Comparison of ENCODE assay signal across 8 cellular contexts in genomic region chr6:37962481-37963077, GRCh38.
DNase-seq lines count a peak whose midpoint lies in the region; ATAC-seq, FAIRE-seq and TF ChIP-seq lines count a peak whose summit lies in the region.
"Not testable (repeated sequence)": the region's sequence is repeated elsewhere in the genome, so short reads cannot be mapped to it uniquely, and the experiment has no call there.

No MANE protein-coding gene starts in this region.

- peaks cover 10% of the 10 kb centered on the region for H4K20me1 ChIP-seq in DND-41 (ENCODE audit: insufficient read depth, low read length)
- not testable (repeated sequence) for H4K20me1 ChIP-seq in K562 (replicated peaks; ENCODE audit: control insufficient read depth, insufficient read depth, low read length); HepG2 (ENCODE audit: insufficient read depth, low read length)

- not testable (repeated sequence) for H3K4me2 ChIP-seq in DND-41 (ENCODE audit: insufficient read depth, low read length); K562 (ENCODE audit: insufficient read depth, low read length); HepG2 (ENCODE audit: low read depth, low read length)

- not testable (repeated sequence) for H3K27ac Mint-ChIP-seq in activated CD4-positive, alpha-beta T cell treated with anti-CD3 and anti-CD28 coated beads for 36 hours
- peak overlapping the region in 1 of 2 donors; percentile 13 for H3K27ac Mint-ChIP-seq in stimulated activated naive CD8-positive, alpha-beta T cell treated with anti-CD3 and anti-CD28 coated beads, Interleukin-15, amount 100 ng/mL, for 72 hours

- in situ Hi-C loops in K562 (cut with MboI); HepG2 (cut with HindIII; ENCODE audit: extremely low pct_ligation_motif_present, low pct_unique_long_range_greater_than_20kb): not testable (repeated sequence)

- H3K27me3 Mint-ChIP-seq in activated CD4-positive, alpha-beta T cell treated with anti-CD3 and anti-CD28 coated beads for 36 hours; stimulated activated naive CD8-positive, alpha-beta T cell treated with anti-CD3 and anti-CD28 coated beads, Interleukin-15, amount 100 ng/mL, for 72 hours: not testable (repeated sequence)

- not testable (repeated sequence) for H3K36me3 ChIP-seq in DND-41 (ENCODE audit: insufficient read depth, low read length); K562 (ENCODE audit: control insufficient read depth, insufficient read depth, low read length); HepG2 (replicated peaks in 1 of 2; ENCODE audit: control insufficient read depth in 1 of 2, insufficient read depth in 2 of 2, low read length in 2 of 2)

- H3K27me3 ChIP-seq in DND-41 (ENCODE audit: insufficient read depth, low read length, poor library complexity); K562 (ENCODE audit: control insufficient read depth in 2 of 2, insufficient read depth in 2 of 2, low read length in 2 of 2); HepG2 (ENCODE audit: control insufficient read depth in 1 of 2, insufficient read depth in 2 of 2, low read length in 2 of 2): not testable (repeated sequence)

- H3K9me1 ChIP-seq in K562 (ENCODE audit: control insufficient read depth, insufficient read depth, low read length) = not testable (repeated sequence)

- H3K79me2 ChIP-seq in DND-41 (ENCODE audit: insufficient read depth, low read length) (peaks cover 60% of the 10 kb centered on the region), HepG2 (ENCODE audit: insufficient read depth, low read length) (peaks cover 13% of the 10 kb centered on the region)
- not testable (repeated sequence) for H3K79me2 ChIP-seq in K562 (ENCODE audit: control insufficient read depth, insufficient read depth, low read length)

- CTCF ChIA-PET in activated CD4-positive, alpha-beta T cell treated with anti-CD3 and anti-CD28 coated beads for 36 hours (lab: Charles Lee) = interaction anchor here (0.9 kb wide), 1 partner anchor 10 kb away, joined by 3 read pairs; no protein-coding TSS in a partner anchor
- CTCF ChIA-PET in K562 (lab: Yijun Ruan, JAX; ENCODE audit: low intra/inter-chr PET ratio); HepG2 (lab: Yijun Ruan, JAX; ENCODE audit: low intra/inter-chr PET ratio, low total read pairs): not testable (repeated sequence)

- H3K9me3 ChIP-seq in DND-41 (ENCODE audit: insufficient read depth, low read length, severe bottlenecking); K562 (replicated peaks; ENCODE audit: control insufficient read depth, insufficient read depth, low read depth, low read length); HepG2 (ENCODE audit: low read length): not testable (repeated sequence)

- ATAC-seq in DND-41 (ENCODE audit: insufficient read depth, low read depth) = peak; percentile 71
- ATAC-seq in activated CD4-positive, alpha-beta T cell treated with anti-CD3 and anti-CD28 coated beads for 36 hours; K562; HepG2: not testable (repeated sequence)
- peak; percentile 16 for ATAC-seq in stimulated activated naive CD8-positive, alpha-beta T cell treated with anti-CD3 and anti-CD28 coated beads, Interleukin-15, amount 100 ng/mL, for 72 hours

- FAIRE-seq in K562 (lab: Jason Lieb, UNC); HepG2 (lab: Jason Lieb, UNC): not testable (repeated sequence)

- intact Hi-C loops in activated CD4-positive, alpha-beta T cell treated with anti-CD3 and anti-CD28 coated beads for 36 hours (cut with DNase I, micrococcal nuclease); K562 (cut with micrococcal nuclease); HepG2 (cut with micrococcal nuclease; ENCODE audit: unreplicated experiment): not testable (repeated sequence)

- not testable (repeated sequence) for H3K9ac ChIP-seq in DND-41 (ENCODE audit: low read depth, low read length); K562 (ENCODE audit: insufficient read depth in 1 of 2, low read depth in 2 of 2, low read length in 2 of 2); HepG2 (ENCODE audit: insufficient read depth, low read depth, low read length)

- TF ChIP-seq CTCF in DND-41 (IDR thresholded peaks at IDR 0.05; ENCODE audit: borderline replicate concordance, extremely low read depth, low read length, poor library complexity, severe bottlenecking); K562 (IDR thresholded peaks at IDR 0.05 in 2 of 3, conservative IDR thresholded peaks at IDR 0.05 in 1 of 3; ENCODE audit: insufficient read depth in 2 of 3, low read depth in 1 of 3, low read length in 3 of 3); HepG2 (CRISPR knock-in tag; IDR thresholded peaks at IDR 0.05): not testable (repeated sequence)

- not testable (repeated sequence) for H3K9me3 Mint-ChIP-seq in activated CD4-positive, alpha-beta T cell treated with anti-CD3 and anti-CD28 coated beads for 36 hours (ENCODE audit: low read depth); stimulated activated naive CD8-positive, alpha-beta T cell treated with anti-CD3 and anti-CD28 coated beads, Interleukin-15, amount 100 ng/mL, for 72 hours

- 94% methylated on average over 17 of the region's 17 CpGs for WGBS in K562 (ENCODE audit: insufficient coverage, low coverage, missing lambda C conversion rate)
- 99% methylated on average over 17 of the region's 17 CpGs for WGBS in HepG2 (ENCODE audit: low lambda C conversion rate)

- H3K4me1 Mint-ChIP-seq in activated CD4-positive, alpha-beta T cell treated with anti-CD3 and anti-CD28 coated beads for 36 hours = peaks cover 62% of the 10 kb centered on the region
- H3K4me1 Mint-ChIP-seq in stimulated activated naive CD8-positive, alpha-beta T cell treated with anti-CD3 and anti-CD28 coated beads, Interleukin-15, amount 100 ng/mL, for 72 hours = peaks cover 68% of the 10 kb centered on the region

- TF ChIP-seq POLR2A in K562 (conservative IDR thresholded peaks at IDR 0.05); HepG2 (IDR thresholded peaks at IDR 0.05; ENCODE audit: insufficient read depth in 1 of 2, low read depth in 2 of 2, low read length in 2 of 2): not testable (repeated sequence)

- POLR2A ChIA-PET in activated CD4-positive, alpha-beta T cell treated with anti-CD3 and anti-CD28 coated beads for 36 hours (lab: Charles Lee); HepG2 (lab: Yijun Ruan, JAX): not testable (repeated sequence)
- POLR2A ChIA-PET in K562 (lab: Yijun Ruan, JAX) = interaction anchor here (1.1 kb wide), 1 partner anchor 23 kb away, joined by 3 read pairs; no protein-coding TSS in a partner anchor

- H3K4me3 Mint-ChIP-seq in activated CD4-positive, alpha-beta T cell treated with anti-CD3 and anti-CD28 coated beads for 36 hours = not testable (repeated sequence)
- peak overlapping the region; percentile 40 to 44 for H3K4me3 Mint-ChIP-seq in stimulated activated naive CD8-positive, alpha-beta T cell treated with anti-CD3 and anti-CD28 coated beads, Interleukin-15, amount 100 ng/mL, for 72 hours

- DNase-seq in DND-41 (peak; percentile 64), activated gamma-delta T cell treated with Interleukin-2 at 50 U/mL for 16 hours (peak; percentile 29)
- DNase-seq in activated CD4-positive, alpha-beta T cell treated with anti-CD3 and anti-CD28 coated beads for 36 hours = peak; percentile 25
- DNase-seq in activated CD8-positive, alpha-beta memory T cell treated with anti-CD3 and anti-CD28 coated beads, Interleukin-2, amount 50 U/mL, for 1 hour (ENCODE audit: extremely low read depth) = peak; percentile 20
- DNase-seq in K562 (ENCODE audit: extremely low read depth in 1 of 4, low spot score in 3 of 4); HepG2 (ENCODE audit: low spot score): not testable (repeated sequence)
- DNase-seq in stimulated activated CD8-positive, alpha-beta memory T cell treated with anti-CD3 and anti-CD28 coated beads, Interleukin-2, amount 100 ng/mL, for 48 hours (ENCODE audit: low read depth in 2 of 2) = peak; percentile 5 to 11
- peak; percentile 37 to 40 for DNase-seq in stimulated activated naive CD8-positive, alpha-beta T cell treated with anti-CD3 and anti-CD28 coated beads, Interleukin-15, amount 100 ng/mL, for 72 hours

- H2AFZ ChIP-seq in DND-41 (ENCODE audit: low read depth, low read length); K562 (ENCODE audit: low read depth, low read length); HepG2 (ENCODE audit: low read length): not testable (repeated sequence)

- peaks cover 26% of the 10 kb centered on the region for H3K36me3 Mint-ChIP-seq in activated CD4-positive, alpha-beta T cell treated with anti-CD3 and anti-CD28 coated beads for 36 hours (ENCODE audit: low read depth)

- not testable (repeated sequence) for TF ChIP-seq EP300 in K562 (IDR thresholded peaks at IDR 0.05; ENCODE audit: low read length); HepG2 (IDR thresholded peaks at IDR 0.05; ENCODE audit: low read depth in 2 of 2, low read length in 2 of 2); HepG2 (CRISPR knock-in tag; IDR thresholded peaks at IDR 0.05; ENCODE audit: borderline replicate concordance)

- H3K4me3 ChIP-seq in DND-41 (ENCODE audit: low read depth in 1 of 2, low read length in 2 of 2); K562; HepG2 (replicated peaks in 1 of 3; ENCODE audit: insufficient read depth in 1 of 3, low read depth in 2 of 3, low read length in 3 of 3): not testable (repeated sequence)

- not testable (repeated sequence) for H3K4me1 ChIP-seq in DND-41 (ENCODE audit: insufficient read depth, low read length); K562 (replicated peaks in 1 of 2; ENCODE audit: control insufficient read depth in 2 of 2, insufficient read depth in 2 of 2, low read length in 2 of 2); HepG2 (ENCODE audit: insufficient read depth, low read length)

- not testable (repeated sequence) for BruUV-seq in K562 (replicated peaks; lab: Mats Ljungman, UMichigan); HepG2 (replicated peaks; lab: Mats Ljungman, UMichigan)

- not testable (repeated sequence) for TF ChIP-seq RAD21 in K562 (CRISPR knock-in tag; conservative IDR thresholded peaks at IDR 0.05 in 1 of 2, IDR thresholded peaks at IDR 0.05 in 1 of 2); HepG2 (CRISPR knock-in tag; IDR thresholded peaks at IDR 0.05)

- not testable (repeated sequence) for H3K27ac ChIP-seq in DND-41 (ENCODE audit: low read length); K562 (ENCODE audit: extremely low read depth, low read depth, low read length); HepG2 (ENCODE audit: extremely low read length, insufficient read depth, low read length)

TF ChIP-seq in HepG2, 621 proteins besides CTCF, POLR2A, EP300 and RAD21 (continues in another document):
- TF ChIP-seq NFYB (CRISPR knock-in tag; IDR thresholded peaks at IDR 0.05) = peak; percentile 75
